8 cellular contexts compared by ENCODE assay signal in the genomic region with DNA sequence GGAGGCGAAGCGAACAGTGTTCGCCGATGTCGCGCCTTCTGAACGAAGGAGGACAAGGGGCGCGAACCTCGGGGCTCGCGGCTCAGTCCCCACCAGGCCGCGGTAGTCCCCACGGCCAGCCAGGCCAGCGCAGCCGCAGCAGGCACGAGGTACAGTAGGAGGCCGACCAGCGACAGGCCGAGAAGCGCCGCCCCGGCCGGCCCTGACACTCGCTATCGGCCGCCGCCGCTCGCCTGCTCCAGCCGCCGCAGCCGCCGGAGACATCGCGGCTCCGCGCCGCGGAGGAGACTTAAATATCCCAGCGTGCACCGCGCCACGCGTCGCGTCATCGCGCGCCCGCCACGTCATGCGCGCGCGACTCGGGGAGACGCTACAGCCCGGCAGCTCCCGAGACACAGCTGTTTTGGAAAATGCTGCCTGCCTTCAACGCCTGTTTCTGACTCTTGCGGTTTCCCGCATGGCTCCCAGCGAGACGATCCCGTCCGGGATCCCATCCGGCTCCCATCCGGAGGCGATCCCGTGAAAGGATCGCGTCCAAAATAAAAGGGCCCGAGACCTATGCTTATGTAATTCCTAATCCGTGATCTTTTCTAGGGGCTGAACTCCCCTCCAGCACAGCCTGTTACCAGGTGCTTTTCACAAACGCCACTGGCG. TPM values are rescaled to one million over a fixed set of nuclear protein-coding genes. Genes with fewer than 3 reads are reported as not detected.
DNase-seq lines count a peak whose midpoint lies in the region; ATAC-seq and TF ChIP-seq lines count a peak whose summit lies in the region.
"Not testable (repeated sequence)": the region's sequence is repeated elsewhere in the genome, so short reads cannot be mapped to it uniquely, and the experiment has no call there.

A gene (minus strand): TSS at position 291 of the 654 bp plus-strand sequence. CDS start 1,215 bp downstream, outside the sequence.

- H4K91ac ChIP-seq in mesenchymal stem cell (ENCODE audit: low read length): not testable (repeated sequence)

- not testable (repeated sequence) for H2AK5ac ChIP-seq in mesenchymal stem cell (ENCODE audit: low read length, severe bottlenecking)

- not testable (repeated sequence) for H3K9me3 Mint-ChIP-seq in CD8-positive, alpha-beta T cell; activated T-helper 1 cell treated with anti-CD3 and anti-CD28 coated beads, Interleukin-12 subunit alpha, Interleukin-12 subunit beta, Interleukin-2, Interleukin-4 antibody, amounts not matched to agents 30 ng/mL and 10 ng/mL and 1 ng/mL, durations not matched to agents 14 hours and 24 hours and 36 hours

- CTCF ChIA-PET in CD8-positive, alpha-beta T cell (lab: Charles Lee); Panc1 (lab: Charles Lee): not testable (repeated sequence)

- not testable (repeated sequence) for H3K27me3 ChIP-seq in CD8-positive, alpha-beta T cell (ENCODE audit: insufficient read depth, low read length); Panc1 (ENCODE audit: control insufficient read depth, insufficient read depth, low read length); mesenchymal stem cell (ENCODE audit: control insufficient read depth in 1 of 2, insufficient read depth in 1 of 2, low read length in 2 of 2)

- POLR2A ChIA-PET in CD8-positive, alpha-beta T cell (lab: Charles Lee); Panc1 (lab: Charles Lee): not testable (repeated sequence)

- not testable (repeated sequence) for H3K4me1 ChIP-seq in CD8-positive, alpha-beta T cell (ENCODE audit: insufficient read depth, low read length); Panc1 (ENCODE audit: control insufficient read depth, insufficient read depth, low read length); mesenchymal stem cell (ENCODE audit: control insufficient read depth, insufficient read depth, low read depth, low read length)

- H3K4me3 Mint-ChIP-seq in CD8-positive, alpha-beta T cell: peak within 1 kb of the TSS; percentile 91
- H3K4me3 Mint-ChIP-seq in activated T-helper 1 cell treated with anti-CD3 and anti-CD28 coated beads, Interleukin-12 subunit alpha, Interleukin-12 subunit beta, Interleukin-2, Interleukin-4 antibody, amounts not matched to agents 30 ng/mL and 10 ng/mL and 1 ng/mL, durations not matched to agents 14 hours and 24 hours and 36 hours: peak within 1 kb of the TSS; percentile 93

- peak within 1 kb of the TSS; percentile 98 for H3K27ac Mint-ChIP-seq in CD8-positive, alpha-beta T cell
- H3K27ac Mint-ChIP-seq in activated T-helper 1 cell treated with anti-CD3 and anti-CD28 coated beads, Interleukin-12 subunit alpha, Interleukin-12 subunit beta, Interleukin-2, Interleukin-4 antibody, amounts not matched to agents 30 ng/mL and 10 ng/mL and 1 ng/mL, durations not matched to agents 14 hours and 24 hours and 36 hours: peak within 1 kb of the TSS; percentile 90

- H3K27ac ChIP-seq in CD8-positive, alpha-beta T cell (ENCODE audit: low read depth, low read length): peak within 1 kb of the TSS; percentile 83
- H3K27ac ChIP-seq in Panc1 (ENCODE audit: low read length) (peak within 1 kb of the TSS; percentile 79), mesenchymal stem cell (ENCODE audit: low read length, poor library complexity, severe bottlenecking) (peak within 1 kb of the TSS; percentile 61)

- not testable (repeated sequence) for H2BK12ac ChIP-seq in mesenchymal stem cell (ENCODE audit: low read length in 2 of 2)

- H3K18ac ChIP-seq in mesenchymal stem cell (ENCODE audit: low read depth in 1 of 2, low read length in 2 of 2): peak within 1 kb of the TSS in 1 of 2 experiments; percentile 62

- not testable (repeated sequence) for H2BK120ac ChIP-seq in mesenchymal stem cell (ENCODE audit: low read depth, low read length)

- not testable (repeated sequence) for H3K27me3 Mint-ChIP-seq in CD8-positive, alpha-beta T cell (ENCODE audit: low read depth); activated T-helper 1 cell treated with anti-CD3 and anti-CD28 coated beads, Interleukin-12 subunit alpha, Interleukin-12 subunit beta, Interleukin-2, Interleukin-4 antibody, amounts not matched to agents 30 ng/mL and 10 ng/mL and 1 ng/mL, durations not matched to agents 14 hours and 24 hours and 36 hours (ENCODE audit: insufficient read depth)

- intact Hi-C loops in CD8-positive, alpha-beta T cell (cut with DNase I, micrococcal nuclease); Panc1 (cut with micrococcal nuclease; ENCODE audit: unreplicated experiment); activated T-helper 1 cell treated with anti-CD3 and anti-CD28 coated beads, Interleukin-12 subunit alpha, Interleukin-12 subunit beta, Interleukin-2, Interleukin-4 antibody, amounts not matched to agents 30 ng/mL and 10 ng/mL and 1 ng/mL, durations not matched to agents 14 hours and 24 hours and 36 hours (cut with micrococcal nuclease): not testable (repeated sequence)

- H3K4me2 ChIP-seq in mesenchymal stem cell (ENCODE audit: low read length, poor library complexity, severe bottlenecking): peak within 1 kb of the TSS; percentile 67

- peak within 1 kb of the TSS; percentile 88 for H3K9ac ChIP-seq in mesenchymal stem cell (ENCODE audit: low read length)

- peaks cover 13% of the 10 kb centered on the region for H3K36me3 Mint-ChIP-seq in CD8-positive, alpha-beta T cell
- H3K36me3 Mint-ChIP-seq in activated T-helper 1 cell treated with anti-CD3 and anti-CD28 coated beads, Interleukin-12 subunit alpha, Interleukin-12 subunit beta, Interleukin-2, Interleukin-4 antibody, amounts not matched to agents 30 ng/mL and 10 ng/mL and 1 ng/mL, durations not matched to agents 14 hours and 24 hours and 36 hours (ENCODE audit: low read depth): peaks cover 11% of the 10 kb centered on the region

- peak within 1 kb of the TSS in 1 of 2 experiments; percentile 73 for H3K4ac ChIP-seq in mesenchymal stem cell (ENCODE audit: low read depth in 1 of 2, low read length in 2 of 2)

- not testable (repeated sequence) for H3K14ac ChIP-seq in mesenchymal stem cell (ENCODE audit: low read length in 2 of 2)

- H2BK15ac ChIP-seq in mesenchymal stem cell (ENCODE audit: low read depth, poor library complexity, severe bottlenecking): not testable (repeated sequence)

- not testable (repeated sequence) for H2BK5ac ChIP-seq in mesenchymal stem cell (ENCODE audit: low read depth, low read length, poor library complexity, severe bottlenecking)

- not testable (repeated sequence) for TF ChIP-seq CTCF in CD8-positive, alpha-beta T cell (IDR thresholded peaks at IDR 0.05); Panc1 (IDR thresholded peaks at IDR 0.05); epithelial cell of proximal tubule (conservative IDR thresholded peaks at IDR 0.05; ENCODE audit: low read depth, low read length)

- in situ Hi-C loops in Panc1 (cut with HindIII; ENCODE audit: low pct_unique_long_range_greater_than_20kb, low sequenced_read_pairs): not testable (repeated sequence)

- H3K79me1 ChIP-seq in mesenchymal stem cell (replicated peaks; ENCODE audit: low read length, poor library complexity, severe bottlenecking): not testable (repeated sequence)

- H3K36me3 ChIP-seq in CD8-positive, alpha-beta T cell (ENCODE audit: insufficient read depth, low read length); Panc1 (ENCODE audit: control insufficient read depth, insufficient read depth, low read length); mesenchymal stem cell (ENCODE audit: control insufficient read depth in 1 of 2, insufficient read depth in 2 of 2, low read depth in 1 of 2, low read length in 2 of 2): not testable (repeated sequence)

- no CpG with 5 or more reads among the region's 78 CpGs for WGBS in mesenchymal stem cell

- H3K4me3 ChIP-seq in CD8-positive, alpha-beta T cell (ENCODE audit: low read depth, low read length): peak within 1 kb of the TSS; percentile 66
- H3K4me3 ChIP-seq in Panc1 (ENCODE audit: low read depth in 2 of 2, low read length in 2 of 2) (peak within 1 kb of the TSS; percentile 50 to 69), epithelial cell of proximal tubule (ENCODE audit: low read depth, low read length) (peak within 1 kb of the TSS; percentile 60), mesenchymal stem cell (ENCODE audit: insufficient read depth in 1 of 2, low read depth in 1 of 2, low read length in 2 of 2) (peak within 1 kb of the TSS; percentile 63 to 76)

- H4K8ac ChIP-seq in mesenchymal stem cell (ENCODE audit: low read length): not testable (repeated sequence)

- not testable (repeated sequence) for H3K23ac ChIP-seq in mesenchymal stem cell (ENCODE audit: low read length in 2 of 2)

- H2AFZ ChIP-seq in mesenchymal stem cell (ENCODE audit: low read depth, low read length): not testable (repeated sequence)

- not testable (repeated sequence) for H3K9me3 ChIP-seq in CD8-positive, alpha-beta T cell (ENCODE audit: low read length); Panc1 (ENCODE audit: control insufficient read depth, insufficient read depth, low read depth, low read length); mesenchymal stem cell (ENCODE audit: control insufficient read depth, low read length)

- H3K4me1 Mint-ChIP-seq in CD8-positive, alpha-beta T cell (ENCODE audit: low read depth); activated T-helper 1 cell treated with anti-CD3 and anti-CD28 coated beads, Interleukin-12 subunit alpha, Interleukin-12 subunit beta, Interleukin-2, Interleukin-4 antibody, amounts not matched to agents 30 ng/mL and 10 ng/mL and 1 ng/mL, durations not matched to agents 14 hours and 24 hours and 36 hours (ENCODE audit: low read depth): not testable (repeated sequence)

- peak; percentile 95 for ATAC-seq in CD8-positive, alpha-beta T cell
- ATAC-seq in GM19468 (IDR thresholded peaks at IDR 0.05; ENCODE audit: extremely low read depth, unreplicated experiment) (peak; percentile 71), HG03342 (IDR thresholded peaks at IDR 0.05; ENCODE audit: unreplicated experiment) (peak; percentile 90), Panc1 (peak; percentile 92)

- DNase-seq in CD8-positive, alpha-beta T cell: peak; percentile 15 to 76 (median 32)
- not testable (repeated sequence) for DNase-seq in Panc1 (ENCODE audit: low read depth, low spot score); epithelial cell of proximal tubule (ENCODE audit: low read depth)
- peak; percentile 41 for DNase-seq in activated T-helper 1 cell treated with anti-CD3 and anti-CD28 coated beads, Interleukin-12 subunit alpha, Interleukin-12 subunit beta, Interleukin-2, Interleukin-4 antibody, amounts not matched to agents 30 ng/mL and 10 ng/mL and 1 ng/mL, durations not matched to agents 14 hours and 24 hours and 36 hours (ENCODE audit: low spot score)
- peak; percentile 56 for DNase-seq in mesenchymal stem cell
- DNase-seq in stimulated activated CD4-positive, alpha-beta T cell treated with anti-CD3 and anti-CD28 coated beads, Interleukin-4, amount 100 ng/mL, for 4 hours: peak; percentile 19 to 32

- BruUV-seq in Panc1 (replicated peaks; lab: Mats Ljungman, UMichigan): not testable (repeated sequence)

RNA-seq across cellular contexts. Expression of the gene that starts here (rescaled TPM):
- 10 to 100 TPM; 29.4 to 31.6 TPM for total RNA-seq in CD8-positive, alpha-beta T cell
- total RNA-seq in Panc1 (2021; ENCODE audit: unreplicated experiment): 21.8 TPM
- polyA plus RNA-seq in Panc1 (2012; ENCODE audit: insufficient read length): 26.1 TPM
- total RNA-seq in activated T-helper 1 cell treated with anti-CD3 and anti-CD28 coated beads, Interleukin-12 subunit alpha, Interleukin-12 subunit beta, Interleukin-2, Interleukin-4 antibody, amounts not matched to agents 30 ng/mL and 10 ng/mL and 1 ng/mL, durations not matched to agents 14 hours and 24 hours and 36 hours: 10.1 and 12.0 TPM in 2 replicates
- 4.2 and 7.4 TPM in 2 replicates for total RNA-seq in epithelial cell of proximal tubule
- 4.3 TPM for polyA plus RNA-seq in mesenchymal stem cell (2013, experiment 1 of 2)
- polyA plus RNA-seq in mesenchymal stem cell (2013, experiment 2 of 2): 4.4 TPM
